In the genomic region with DNA sequence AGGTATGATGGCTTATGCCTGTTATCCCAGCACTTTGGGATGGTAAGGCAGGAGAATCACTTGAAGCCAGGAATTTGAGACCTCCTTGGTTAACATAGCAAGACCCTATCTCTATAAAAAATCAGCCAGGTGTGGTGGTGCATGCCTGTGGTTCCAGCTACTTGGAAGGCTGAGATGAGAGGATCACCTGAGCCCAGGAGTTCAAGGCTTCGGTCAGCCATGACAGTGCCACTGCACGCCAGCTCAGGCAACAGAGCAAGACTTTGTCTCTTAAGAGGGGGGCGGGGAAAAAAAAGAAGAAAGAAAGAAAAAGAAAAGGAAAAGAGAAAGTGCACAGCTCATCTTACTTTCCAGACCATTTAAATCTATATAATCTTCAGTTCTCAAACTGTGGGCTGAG, we compare ENCODE assay signal across 36 cellular contexts.
"Had no signal": no experiment of that assay in that cellular context is flagged by ENCODE, and none has a peak within 500 bp of the region (broad histone marks: within the 10 kb centered on the region; RNA-seq: fewer than 3 reads in every experiment).

No MANE protein-coding gene starts in this region.

- H3K9me3 Mint-ChIP-seq: activated naive CD4-positive, alpha-beta T cell treated with anti-CD3 and anti-CD28 coated beads, Interleukin-2, amount 10 ng/mL, durations not matched to agents 7 days and 5 days; activated naive CD8-positive, alpha-beta T cell treated with anti-CD3 and anti-CD28 coated beads, Interleukin-2, amount 10 ng/mL, durations not matched to agents 7 days and 5 days; activated T-helper 17 cell treated with anti-CD3 and anti-CD28 coated beads, Interleukin-2, amount 50 U/mL, for 72 hours had no signal

- H3K4me1 Mint-ChIP-seq: activated naive CD4-positive, alpha-beta T cell treated with anti-CD3 and anti-CD28 coated beads, Interleukin-2, amount 10 ng/mL, durations not matched to agents 7 days and 5 days; activated naive CD4-positive, alpha-beta T cell treated with anti-CD3 and anti-CD28 coated beads, Interleukin-2, amount 50 U/mL, for 24 hours; activated naive CD8-positive, alpha-beta T cell treated with anti-CD3 and anti-CD28 coated beads for 36 hours; activated naive CD8-positive, alpha-beta T cell treated with anti-CD3 and anti-CD28 coated beads, Interleukin-2, amount 10 ng/mL, durations not matched to agents 7 days and 5 days; activated T-helper 17 cell treated with anti-CD3 and anti-CD28 coated beads, Interleukin-2, amount 50 U/mL, for 72 hours; central memory CD8-positive, alpha-beta T cell had no signal

- H3K36me3 Mint-ChIP-seq: activated naive CD4-positive, alpha-beta T cell treated with anti-CD3 and anti-CD28 coated beads, Interleukin-2, amount 10 ng/mL, durations not matched to agents 7 days and 5 days; activated naive CD4-positive, alpha-beta T cell treated with anti-CD3 and anti-CD28 coated beads, Interleukin-2, amount 50 U/mL, for 24 hours; activated naive CD4-positive, alpha-beta T cell treated with anti-CD3 and anti-CD28 coated beads, Interleukin-2, amount 50 U/mL, for 72 hours; activated naive CD8-positive, alpha-beta T cell treated with anti-CD3 and anti-CD28 coated beads for 36 hours; activated naive CD8-positive, alpha-beta T cell treated with anti-CD3 and anti-CD28 coated beads, Interleukin-2, amount 10 ng/mL, durations not matched to agents 7 days and 5 days had no signal

- H3K27me3 Mint-ChIP-seq: activated naive CD4-positive, alpha-beta T cell treated with anti-CD3 and anti-CD28 coated beads, Interleukin-2, amount 10 ng/mL, durations not matched to agents 7 days and 5 days; activated naive CD4-positive, alpha-beta T cell treated with anti-CD3 and anti-CD28 coated beads, Interleukin-2, amount 50 U/mL, for 24 hours; activated naive CD8-positive, alpha-beta T cell treated with anti-CD3 and anti-CD28 coated beads for 36 hours; activated naive CD8-positive, alpha-beta T cell treated with anti-CD3 and anti-CD28 coated beads, Interleukin-2, amount 10 ng/mL, durations not matched to agents 7 days and 5 days; activated T-cell treated with anti-CD3 and anti-CD28 coated beads, Interleukin-2, amount 50 U/mL, for 24 hours; activated T-helper 17 cell treated with anti-CD3 and anti-CD28 coated beads, Interleukin-2, amount 50 U/mL, for 72 hours; central memory CD8-positive, alpha-beta T cell had no signal

- H3K4me1 ChIP-seq: adrenal gland, ascending aorta, body of pancreas, breast epithelium had no signal

- DNase-seq: activated CD8-positive, alpha-beta memory T cell treated with anti-CD3 and anti-CD28 coated beads, Interleukin-2, amount 50 U/mL, for 48 hours; activated effector memory CD4-positive, alpha-beta T cell treated with anti-CD3 and anti-CD28 coated beads, Interleukin-2, amount 50 U/mL, for 16 hours; activated effector memory CD4-positive, alpha-beta T cell treated with Interleukin-2 at 50 U/mL for 16 hours; activated gamma-delta T cell; activated gamma-delta T cell treated with Interleukin-2 at 50 U/mL for 16 hours; activated naive CD4-positive, alpha-beta T cell; activated naive CD4-positive, alpha-beta T cell treated with anti-CD3 and anti-CD28 coated beads for 36 hours; activated naive CD4-positive, alpha-beta T cell treated with anti-CD3 and anti-CD28 coated beads, Interleukin-2, amount 10 ng/mL, durations not matched to agents 7 days and 5 days; activated naive CD4-positive, alpha-beta T cell treated with anti-CD3 and anti-CD28 coated beads, Interleukin-2, amount 50 U/mL, for 16 hours; activated naive CD4-positive, alpha-beta T cell treated with Interleukin-2 at 50 U/mL for 16 hours; activated naive CD8-positive, alpha-beta T cell treated with anti-CD3 and anti-CD28 coated beads for 36 hours; activated naive CD8-positive, alpha-beta T cell treated with anti-CD3 and anti-CD28 coated beads, Interleukin-2, amount 10 ng/mL, durations not matched to agents 7 days and 5 days; activated T-cell treated with anti-CD3 and anti-CD28 coated beads for 4 hours; activated T-cell treated with anti-CD3 and anti-CD28 coated beads, Interleukin-2, amount 50 U/mL, for 1 hour; activated T-cell treated with anti-CD3 and anti-CD28 coated beads, Interleukin-2, amount 50 U/mL, for 24 hours; activated T-cell treated with anti-CD3 and anti-CD28 coated beads, Interleukin-2, amount 50 U/mL, for 4 hours; activated T-cell treated with anti-CD3 and anti-CD28 coated beads, Interleukin-2, amount 50 U/mL, for 48 hours; activated T-cell treated with anti-CD3 and anti-CD28 coated beads, Interleukin-2, amount 50 U/mL, for 72 hours; adrenal gland; amniotic stem cell; anterior cingulate cortex; aorta; body of pancreas; brain microvascular endothelial cell; caudate nucleus; central memory CD4-positive, alpha-beta T cell; cerebellar nuclear complex had no signal

- H3K27ac Mint-ChIP-seq: activated naive CD4-positive, alpha-beta T cell treated with anti-CD3 and anti-CD28 coated beads for 36 hours; activated naive CD4-positive, alpha-beta T cell treated with anti-CD3 and anti-CD28 coated beads, Interleukin-2, amount 10 ng/mL, durations not matched to agents 7 days and 5 days; activated naive CD4-positive, alpha-beta T cell treated with anti-CD3 and anti-CD28 coated beads, Interleukin-2, amount 50 U/mL, for 24 hours; activated naive CD4-positive, alpha-beta T cell treated with anti-CD3 and anti-CD28 coated beads, Interleukin-2, amount 50 U/mL, for 72 hours; activated naive CD8-positive, alpha-beta T cell treated with anti-CD3 and anti-CD28 coated beads for 36 hours; activated naive CD8-positive, alpha-beta T cell treated with anti-CD3 and anti-CD28 coated beads, Interleukin-2, amount 10 ng/mL, durations not matched to agents 7 days and 5 days; activated T-cell treated with anti-CD3 and anti-CD28 coated beads, Interleukin-2, amount 50 U/mL, for 24 hours; activated T-cell treated with anti-CD3 and anti-CD28 coated beads, Interleukin-2, amount 50 U/mL, for 72 hours; activated T-helper 17 cell treated with anti-CD3 and anti-CD28 coated beads, Interleukin-2, amount 50 U/mL, for 72 hours; activated T-helper 2 cell treated with anti-CD3 and anti-CD28 coated beads, Interferon-gamma antibody, Interleukin-2, Interleukin-4, amounts not matched to agents 10 μg/mL and 5 μg/mL and 100 μg/mL, durations not matched to agents 14 hours and 24 hours and 36 hours had no signal

- H3K36me3 ChIP-seq: adrenal gland, ascending aorta, brain microvascular endothelial cell, breast epithelium, cardiac muscle cell had no signal

- H3K27ac ChIP-seq: adrenal gland, ascending aorta, body of pancreas, brain microvascular endothelial cell, breast epithelium, cardiac muscle cell had no signal

- H3K27me3 ChIP-seq: adrenal gland, ascending aorta, body of pancreas, brain microvascular endothelial cell, breast epithelium had no signal

- H3K9me3 ChIP-seq: adrenal gland, ascending aorta, body of pancreas, breast epithelium had no signal

- H3K4me3 Mint-ChIP-seq: activated naive CD4-positive, alpha-beta T cell treated with anti-CD3 and anti-CD28 coated beads for 36 hours; activated naive CD4-positive, alpha-beta T cell treated with anti-CD3 and anti-CD28 coated beads, Interleukin-2, amount 10 ng/mL, durations not matched to agents 7 days and 5 days; activated naive CD4-positive, alpha-beta T cell treated with anti-CD3 and anti-CD28 coated beads, Interleukin-2, amount 50 U/mL, for 24 hours; activated naive CD8-positive, alpha-beta T cell treated with anti-CD3 and anti-CD28 coated beads for 36 hours; activated naive CD8-positive, alpha-beta T cell treated with anti-CD3 and anti-CD28 coated beads, Interleukin-2, amount 10 ng/mL, durations not matched to agents 7 days and 5 days; activated T-cell treated with anti-CD3 and anti-CD28 coated beads, Interleukin-2, amount 50 U/mL, for 24 hours; activated T-cell treated with anti-CD3 and anti-CD28 coated beads, Interleukin-2, amount 50 U/mL, for 4 hours; activated T-cell treated with anti-CD3 and anti-CD28 coated beads, Interleukin-2, amount 50 U/mL, for 72 hours; activated T-helper 17 cell treated with anti-CD3 and anti-CD28 coated beads, Interleukin-2, amount 50 U/mL, for 72 hours; brain; central memory CD8-positive, alpha-beta T cell had no signal

- ATAC-seq: activated naive CD4-positive, alpha-beta T cell treated with anti-CD3 and anti-CD28 coated beads, Interleukin-2, amount 50 U/mL, for 72 hours; activated T-cell treated with anti-CD3 and anti-CD28 coated beads, Interleukin-2, amount 50 U/mL, for 4 hours; activated T-cell treated with anti-CD3 and anti-CD28 coated beads, Interleukin-2, amount 50 U/mL, for 72 hours; activated T-helper 17 cell treated with anti-CD3 and anti-CD28 coated beads, Interleukin-2, amount 50 U/mL, for 72 hours; body of pancreas had no signal

- H3K4me3 ChIP-seq: adrenal gland, ascending aorta, body of pancreas, breast epithelium, cardiac muscle cell had no signal
